19 cellular contexts compared by ENCODE assay signal in the genomic region with DNA sequence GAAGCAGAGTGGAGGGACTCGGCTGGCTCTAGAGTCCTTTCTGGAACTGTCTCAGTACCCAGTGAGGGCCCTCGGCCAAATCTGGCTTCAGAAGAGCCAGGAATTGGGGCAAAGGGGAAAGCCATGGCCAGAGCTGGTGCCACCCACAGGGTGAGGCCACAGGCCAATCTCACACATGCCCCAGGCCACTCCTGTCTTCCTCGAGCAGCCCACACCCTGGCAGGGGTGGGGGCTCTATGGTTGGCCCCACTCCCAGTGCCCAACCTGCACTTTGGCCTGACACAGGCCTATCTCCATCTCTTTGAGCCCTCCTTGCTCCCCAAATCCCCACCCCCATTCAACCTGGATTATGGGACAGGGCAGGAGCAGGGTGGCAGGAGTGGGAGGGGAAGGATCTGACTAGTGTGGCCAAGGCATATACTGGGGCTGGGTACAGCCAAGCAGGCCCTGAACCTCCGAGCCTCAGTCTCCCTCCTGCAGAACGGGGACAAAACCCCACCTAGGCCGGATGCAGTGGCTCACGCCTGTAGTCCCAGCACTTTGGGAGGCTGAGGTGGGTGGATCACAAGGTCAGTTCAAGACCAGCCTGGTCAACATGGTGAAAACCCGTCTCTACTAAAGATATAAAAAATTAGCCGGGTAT. TPM values are rescaled to one million over a fixed set of nuclear protein-coding genes. Genes with fewer than 3 reads are reported as not detected.
DNase-seq lines count a peak whose midpoint lies in the region; ATAC-seq, FAIRE-seq and TF ChIP-seq lines count a peak whose summit lies in the region.
"Had no signal": no experiment of that assay in that cellular context is flagged by ENCODE, and none has a peak within 500 bp of the region (broad histone marks: within the 10 kb centered on the region; RNA-seq: fewer than 3 reads in every experiment).

No MANE protein-coding gene starts in this region.

- no peak overlapping the region for H3K27ac Mint-ChIP-seq in activated CD4-positive, alpha-beta memory T cell treated with anti-CD3 and anti-CD28 coated beads, Interleukin-2, amount 10 ng/mL, durations not matched to agents 7 days and 5 days
- no peak overlapping the region for H3K27ac Mint-ChIP-seq in chondrocyte (ENCODE audit: unreplicated experiment)
- H3K27ac Mint-ChIP-seq: activated CD8-positive, alpha-beta T cell treated with anti-CD3 and anti-CD28 coated beads for 36 hours; activated naive CD4-positive, alpha-beta T cell treated with anti-CD3 and anti-CD28 coated beads, Interleukin-2, amount 50 U/mL, for 72 hours had no signal

- H3K4me3 Mint-ChIP-seq in activated CD4-positive, alpha-beta memory T cell treated with anti-CD3 and anti-CD28 coated beads, Interleukin-2, amount 10 ng/mL, durations not matched to agents 7 days and 5 days: no peak overlapping the region
- no peak overlapping the region for H3K4me3 Mint-ChIP-seq in chondrocyte (ENCODE audit: unreplicated experiment)
- H3K4me3 Mint-ChIP-seq: activated CD8-positive, alpha-beta T cell treated with anti-CD3 and anti-CD28 coated beads for 36 hours had no signal

- no peaks in the 10 kb centered on the region for H3K9me3 Mint-ChIP-seq in activated CD4-positive, alpha-beta memory T cell treated with anti-CD3 and anti-CD28 coated beads, Interleukin-2, amount 10 ng/mL, durations not matched to agents 7 days and 5 days
- H3K9me3 Mint-ChIP-seq in chondrocyte (ENCODE audit: low read depth): no peaks in the 10 kb centered on the region
- H3K9me3 Mint-ChIP-seq: activated CD8-positive, alpha-beta T cell treated with anti-CD3 and anti-CD28 coated beads for 36 hours; activated naive CD4-positive, alpha-beta T cell treated with anti-CD3 and anti-CD28 coated beads, Interleukin-2, amount 50 U/mL, for 72 hours had no signal

- CTCF ChIA-PET in activated CD4-positive, alpha-beta memory T cell treated with anti-CD3 and anti-CD28 coated beads, Interleukin-2, amount 10 ng/mL, durations not matched to agents 7 days and 5 days (lab: Charles Lee): no interaction called here

- no peak overlapping the region for H3K4me3 ChIP-seq in lower leg skin (ENCODE audit: low read depth, poor library complexity, severe bottlenecking)
- H3K4me3 ChIP-seq: BLaER1 treated with 17β-estradiol and CSF1 and Interleukin-3, amounts not matched to agents 10 nM and 100 nM; smooth muscle cell had no signal

- no peak for TF ChIP-seq POLR2A in lower leg skin (IDR thresholded peaks at IDR 0.05)

- ATAC-seq in Right ventricle myocardium inferior: peak; percentile 74
- ATAC-seq in Right ventricle myocardium superior (ENCODE audit: poor library complexity): peak; percentile 82
- ATAC-seq: activated CD8-positive, alpha-beta T cell treated with anti-CD3 and anti-CD28 coated beads for 36 hours; activated naive CD4-positive, alpha-beta T cell treated with anti-CD3 and anti-CD28 coated beads, Interleukin-2, amount 50 U/mL, for 72 hours had no signal

- TF ChIP-seq CTCF in lower leg skin (IDR thresholded peaks at IDR 0.05) (no peak), chondrocyte (IDR thresholded peaks at IDR 0.05) (no peak)

- FAIRE-seq in urothelium cell line (lab: Jason Lieb, UNC): peak; percentile 37
- FAIRE-seq: GM12892 had no signal

- POLR2A ChIA-PET in activated CD4-positive, alpha-beta memory T cell treated with anti-CD3 and anti-CD28 coated beads, Interleukin-2, amount 10 ng/mL, durations not matched to agents 7 days and 5 days (lab: Charles Lee): no interaction called here

- H3K36me3 Mint-ChIP-seq in activated CD4-positive, alpha-beta memory T cell treated with anti-CD3 and anti-CD28 coated beads, Interleukin-2, amount 10 ng/mL, durations not matched to agents 7 days and 5 days (ENCODE audit: low read depth): no peaks in the 10 kb centered on the region
- peaks cover 2% of the 10 kb centered on the region for H3K36me3 Mint-ChIP-seq in chondrocyte (ENCODE audit: low read depth)
- H3K36me3 Mint-ChIP-seq: activated naive CD4-positive, alpha-beta T cell treated with anti-CD3 and anti-CD28 coated beads, Interleukin-2, amount 50 U/mL, for 72 hours had no signal

- DNase-seq in Right ventricle myocardium inferior (ENCODE audit: missing footprints) (no peak), cardiac septum (ENCODE audit: low spot score) (no peak), Right ventricle myocardium superior (peak; percentile 75), medulla oblongata (ENCODE audit: extremely low spot score) (peak; percentile 79), urothelium cell line (ENCODE audit: low spot score) (no peak), lower leg skin (ENCODE audit: low spot score in 2 of 2) (no peak), chondrocyte (ENCODE audit: low spot score) (no peak)
- DNase-seq in activated CD4-positive, alpha-beta memory T cell treated with anti-CD3 and anti-CD28 coated beads, Interleukin-2, amount 10 ng/mL, durations not matched to agents 7 days and 5 days: no peak
- DNase-seq: activated CD8-positive, alpha-beta T cell treated with anti-CD3 and anti-CD28 coated beads for 36 hours; activated T-cell treated with anti-CD3 and anti-CD28 coated beads, Interleukin-2, amount 50 U/mL, for 48 hours; effector CD4-positive, alpha-beta T cell; GF-D8; NCI-H2081 treated with DMSO at 0.1 percent for 48 hours; T-helper 1 cell; WERI-Rb-1 had no signal

- intact Hi-C loops in Right ventricle myocardium inferior (cut with DNase I): no loop called here
- intact Hi-C loops in cardiac septum (cut with DNase I): no loop called here
- intact Hi-C loops in Right ventricle myocardium superior (cut with DNase I): no loop called here
- intact Hi-C loops in lower leg skin (cut with DNase I; ENCODE audit: low total_unique reads): no loop called here

- peaks cover 16% of the 10 kb centered on the region for H3K27me3 Mint-ChIP-seq in activated CD4-positive, alpha-beta memory T cell treated with anti-CD3 and anti-CD28 coated beads, Interleukin-2, amount 10 ng/mL, durations not matched to agents 7 days and 5 days
- H3K27me3 Mint-ChIP-seq in chondrocyte (ENCODE audit: low read depth): peaks cover 5% of the 10 kb centered on the region

- no peaks in the 10 kb centered on the region for H3K4me1 Mint-ChIP-seq in activated CD4-positive, alpha-beta memory T cell treated with anti-CD3 and anti-CD28 coated beads, Interleukin-2, amount 10 ng/mL, durations not matched to agents 7 days and 5 days
- peaks cover under 1% of the 10 kb centered on the region for H3K4me1 Mint-ChIP-seq in chondrocyte (ENCODE audit: low read depth)

- 75 to 82% methylated on average over 8 to 9 of the region's 9 CpGs for WGBS in lower leg skin, 2 donors

RNA-seq across cellular contexts. Expression of a gene that starts 6.9 kb away (rescaled TPM):
- total RNA-seq in Right ventricle myocardium inferior: 54.6 TPM
- total RNA-seq in cardiac septum: 29.7 TPM
- 63.5 TPM for total RNA-seq in Right ventricle myocardium superior
- total RNA-seq in lower leg skin: 100 to 1,000 TPM in 1 of 4 donors, 10 to 100 TPM in 3; 47.9 to 114 (median 62.5) TPM
- total RNA-seq in activated CD4-positive, alpha-beta memory T cell treated with anti-CD3 and anti-CD28 coated beads, Interleukin-2, amount 10 ng/mL, durations not matched to agents 7 days and 5 days: 1 to 10 TPM; 7.2 to 8.3 TPM
- total RNA-seq in chondrocyte: 17.8 to 25.3 TPM (median 24.9 TPM) in 3 replicates

RNA-seq across cellular contexts. Expression of a gene that starts 7.2 kb away (rescaled TPM):
- total RNA-seq in Right ventricle myocardium inferior (58.4 TPM), cardiac septum (33.5 TPM), Right ventricle myocardium superior (60.3 TPM), lower leg skin (100 to 1,000 TPM; 225 to 336 (median 276) TPM), chondrocyte (51.0 to 71.4 TPM (median 68.9 TPM) in 3 replicates)
- 10 to 100 TPM; 29.6 to 32.7 TPM for total RNA-seq in activated CD4-positive, alpha-beta memory T cell treated with anti-CD3 and anti-CD28 coated beads, Interleukin-2, amount 10 ng/mL, durations not matched to agents 7 days and 5 days

RNA-seq across cellular contexts. Expression of a gene that starts 39.2 kb away (rescaled TPM):
- total RNA-seq in Right ventricle myocardium inferior (11.2 TPM), cardiac septum (50.2 TPM), Right ventricle myocardium superior (8.9 TPM), lower leg skin (10 to 100 TPM; 32.4 to 58.0 (median 48.1) TPM), chondrocyte (26.7 to 33.0 TPM (median 28.9 TPM) in 3 replicates)
- total RNA-seq in activated CD4-positive, alpha-beta memory T cell treated with anti-CD3 and anti-CD28 coated beads, Interleukin-2, amount 10 ng/mL, durations not matched to agents 7 days and 5 days: 10 to 100 TPM; 34.5 to 36.3 TPM

Comparison
In these comparisons a context has a peak if more than half of its experiments do, and no peak if none do; other contexts are left out.
1. DNase-seq: peak in Right ventricle myocardium superior (single experiment) and medulla oblongata (single experiment); none in Right ventricle myocardium inferior (single experiment), cardiac septum (single experiment), urothelium cell line (single experiment), lower leg skin (0 of 2), activated CD4-positive, alpha-beta memory T cell treated with anti-CD3 and anti-CD28 coated beads, Interleukin-2, amount 10 ng/mL, durations not matched to agents 7 days and 5 days (single experiment) and chondrocyte (single experiment).